In the genomic region with DNA sequence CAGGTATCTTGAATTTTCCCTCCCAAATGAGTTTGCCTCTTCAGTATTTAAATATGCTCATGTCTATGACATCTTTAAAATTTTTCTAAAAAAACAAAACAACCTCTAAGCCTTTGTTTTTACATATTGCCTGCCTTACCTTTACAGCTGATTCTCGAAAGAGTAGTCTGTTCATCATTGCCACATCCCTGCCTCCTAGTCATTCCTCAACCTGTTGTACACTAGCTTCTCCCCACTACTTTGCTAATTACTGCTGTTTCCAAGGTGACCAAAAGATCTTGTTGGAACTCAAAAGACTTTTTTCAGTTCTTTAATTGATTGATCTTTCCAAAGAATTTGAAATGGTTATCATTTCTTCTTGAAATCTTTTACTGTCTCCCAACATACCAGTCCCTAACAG, we compare ENCODE assay signal across 15 cellular contexts. TPM values are rescaled to one million over a fixed set of nuclear protein-coding genes. Genes with fewer than 3 reads are reported as not detected.
DNase-seq lines count a peak whose midpoint lies in the region; ATAC-seq and TF ChIP-seq lines count a peak whose summit lies in the region.
"Had no signal": no experiment of that assay in that cellular context is flagged by ENCODE, and none has a peak within 500 bp of the region (broad histone marks: within the 10 kb centered on the region; RNA-seq: fewer than 3 reads in every experiment).

No MANE protein-coding gene starts in this region.

- H3K9me3 ChIP-seq in hepatocyte (ENCODE audit: low read depth) (no peaks in the 10 kb centered on the region), tibial artery (no peaks in the 10 kb centered on the region)

- POLR2A ChIA-PET in activated B cell treated with CpG ODN at 0.5 μM for 24 hours (lab: Charles Lee): interaction anchor here (0.7 kb wide), 1 partner anchor 13 kb away, joined by 3 read pairs; no protein-coding TSS in a partner anchor

- peaks cover 21% of the 10 kb centered on the region for H3K79me2 ChIP-seq in hepatocyte

- H3K27ac ChIP-seq in hepatocyte: peak overlapping the region; percentile 22
- peak overlapping the region; percentile 28 to 100 for H3K27ac ChIP-seq in tibial artery

- H3K9me3 Mint-ChIP-seq in activated naive CD4-positive, alpha-beta T cell treated with anti-CD3 and anti-CD28 coated beads, Interleukin-2, amount 10 ng/mL, durations not matched to agents 7 days and 5 days: no peaks in the 10 kb centered on the region
- H3K9me3 Mint-ChIP-seq in activated B cell treated with CpG ODN at 0.5 μM for 24 hours: no peaks in the 10 kb centered on the region
- H3K9me3 Mint-ChIP-seq: endodermal cell had no signal

- H3K4me3 Mint-ChIP-seq in activated naive CD4-positive, alpha-beta T cell treated with anti-CD3 and anti-CD28 coated beads, Interleukin-2, amount 10 ng/mL, durations not matched to agents 7 days and 5 days: peak overlapping the region; percentile 81
- H3K4me3 Mint-ChIP-seq in activated B cell treated with CpG ODN at 0.5 μM for 24 hours: peak overlapping the region; percentile 12

- no peak for DNase-seq in activated naive CD4-positive, alpha-beta T cell treated with anti-CD3 and anti-CD28 coated beads, Interleukin-2, amount 10 ng/mL, durations not matched to agents 7 days and 5 days
- no peak for DNase-seq in activated naive CD4-positive, alpha-beta T cell treated with Interleukin-2 at 50 U/mL for 16 hours
- no peak for DNase-seq in activated B cell treated with CpG ODN at 0.5 μM for 24 hours
- DNase-seq in hepatocyte (ENCODE audit: low spot score): no peak
- no peak for DNase-seq in tibial artery
- DNase-seq in NCI-H2107 treated with DMSO at 0.1 percent for 48 hours (lab: John Stamatoyannopoulos, UW; ENCODE audit: unreplicated experiment): no peak
- no peak for DNase-seq in NCI-H345 treated with DMSO at 0.1 percent for 48 hours (lab: John Stamatoyannopoulos, UW; ENCODE audit: unreplicated experiment)
- DNase-seq: activated CD4-positive, CD25-positive, alpha-beta regulatory T cell treated with anti-CD3 and anti-CD28 coated beads, Interleukin-2, amount 50 U/mL, for 72 hours; activated effector memory CD4-positive, alpha-beta T cell treated with anti-CD3 and anti-CD28 coated beads, Interleukin-2, amount 50 U/mL, for 16 hours; endodermal cell; NCI-H1930; NCI-H526; PC-3 had no signal

- H3K27me3 Mint-ChIP-seq in activated naive CD4-positive, alpha-beta T cell treated with anti-CD3 and anti-CD28 coated beads, Interleukin-2, amount 10 ng/mL, durations not matched to agents 7 days and 5 days: no peaks in the 10 kb centered on the region
- no peaks in the 10 kb centered on the region for H3K27me3 Mint-ChIP-seq in activated B cell treated with CpG ODN at 0.5 μM for 24 hours

- peaks cover 31% of the 10 kb centered on the region for H3K4me1 Mint-ChIP-seq in activated naive CD4-positive, alpha-beta T cell treated with anti-CD3 and anti-CD28 coated beads, Interleukin-2, amount 10 ng/mL, durations not matched to agents 7 days and 5 days
- peaks cover 32% of the 10 kb centered on the region for H3K4me1 Mint-ChIP-seq in activated B cell treated with CpG ODN at 0.5 μM for 24 hours

- H3K36me3 Mint-ChIP-seq in activated naive CD4-positive, alpha-beta T cell treated with anti-CD3 and anti-CD28 coated beads, Interleukin-2, amount 10 ng/mL, durations not matched to agents 7 days and 5 days: no peaks in the 10 kb centered on the region
- peaks cover 5% of the 10 kb centered on the region for H3K36me3 Mint-ChIP-seq in activated B cell treated with CpG ODN at 0.5 μM for 24 hours (ENCODE audit: low read depth)

- WGBS in hepatocyte (ENCODE audit: low lambda C conversion rate, missing lambda C conversion rate): 100% methylated on average over 1 of the region's 1 CpG

- H3K4me1 ChIP-seq in hepatocyte (ENCODE audit: insufficient read depth) (peaks cover 27% of the 10 kb centered on the region), tibial artery (peaks cover 0 to 26% (median 20%) of the 10 kb centered on the region in 4 donors)

- no peaks in the 10 kb centered on the region for H3K36me3 ChIP-seq in hepatocyte (replicated peaks; ENCODE audit: insufficient read depth, low read depth)
- H3K36me3 ChIP-seq in tibial artery: peaks cover 0 to 7% (median 2%) of the 10 kb centered on the region in 3 donors

- H3K4me2 ChIP-seq in hepatocyte: no peak overlapping the region

- no peak for TF ChIP-seq CTCF in activated B cell treated with CpG ODN at 0.5 μM for 24 hours (IDR thresholded peaks at IDR 0.05)
- TF ChIP-seq CTCF in hepatocyte (IDR thresholded peaks at IDR 0.05; ENCODE audit: poor library complexity): no peak
- no peak for TF ChIP-seq CTCF in tibial artery (IDR thresholded peaks at IDR 0.05)

- CTCF ChIA-PET in activated naive CD4-positive, alpha-beta T cell treated with anti-CD3 and anti-CD28 coated beads, Interleukin-2, amount 10 ng/mL, durations not matched to agents 7 days and 5 days (lab: Charles Lee): interaction anchor here (1.3 to 1.8 kb wide), 2 partner anchors 17 to 21 kb away, joined by 3 to 7 read pairs; no protein-coding TSS in a partner anchor
- CTCF ChIA-PET in activated B cell treated with CpG ODN at 0.5 μM for 24 hours (lab: Charles Lee): no interaction called here

- H2AFZ ChIP-seq in hepatocyte: no peak overlapping the region

- H3K9me2 ChIP-seq in hepatocyte (replicated peaks; ENCODE audit: insufficient read depth): no peaks in the 10 kb centered on the region

- ATAC-seq in activated B cell treated with CpG ODN at 0.5 μM for 24 hours (ENCODE audit: low read depth) (no peak), GM19463 (IDR thresholded peaks at IDR 0.05; ENCODE audit: unreplicated experiment) (no peak)
- ATAC-seq: PC-3, right cardiac atrium had no signal

- intact Hi-C loops in activated B cell treated with CpG ODN at 0.5 μM for 24 hours (cut with micrococcal nuclease) (loop anchor here (2.0 to 10.0 kb wide), 5 partner anchors 481 to 1129 kb away; a partner anchor contains a TSS), tibial artery (cut with DNase I; ENCODE audit: low total_unique reads) (loop anchor here (10.0 kb wide), 1 partner anchor 61 kb away; a partner anchor contains a TSS)

- H3K4me3 ChIP-seq in hepatocyte: no peak overlapping the region
- H3K4me3 ChIP-seq in tibial artery: no peak overlapping the region

- H3K27ac Mint-ChIP-seq in activated naive CD4-positive, alpha-beta T cell treated with anti-CD3 and anti-CD28 coated beads, Interleukin-2, amount 10 ng/mL, durations not matched to agents 7 days and 5 days: no peak overlapping the region
- H3K27ac Mint-ChIP-seq in activated B cell treated with CpG ODN at 0.5 μM for 24 hours: no peak overlapping the region
- H3K27ac Mint-ChIP-seq: endodermal cell had no signal

- no peaks in the 10 kb centered on the region for H4K20me1 ChIP-seq in hepatocyte (ENCODE audit: insufficient read depth, poor library complexity, severe bottlenecking)

- H3K27me3 ChIP-seq in hepatocyte (no peaks in the 10 kb centered on the region), tibial artery (no peaks in the 10 kb centered on the region)

RNA-seq across cellular contexts. Expression of a gene that starts 1.9 kb away (rescaled TPM):
- total RNA-seq in activated B cell treated with CpG ODN at 0.5 μM for 24 hours: 13.3 and 18.2 TPM in 2 replicates
- total RNA-seq in hepatocyte: 83.0 and 102 TPM in 2 replicates
- polyA plus RNA-seq in hepatocyte: 33.8 and 43.1 TPM in 2 replicates

RNA-seq across cellular contexts. Expression of a gene that starts 58.0 kb away (rescaled TPM):
- total RNA-seq in activated B cell treated with CpG ODN at 0.5 μM for 24 hours (0.13 TPM in 1 of 2 replicates, not detected in the other), hepatocyte (3.8 and 6.5 TPM in 2 replicates)
- polyA plus RNA-seq in hepatocyte: 0.28 and 0.46 TPM in 2 replicates
- total RNA-seq: endodermal cell, PC-3 had no signal
